In genomic region chr3:108062051-108062450, GRCh38 we compare ENCODE assay signal across 12 cellular contexts. TPM values are rescaled to one million over a fixed set of nuclear protein-coding genes. Genes with fewer than 3 reads are reported as not detected.
DNase-seq lines count a peak whose midpoint lies in the region; ATAC-seq, FAIRE-seq and TF ChIP-seq lines count a peak whose summit lies in the region.
"Had no signal": no experiment of that assay in that cellular context is flagged by ENCODE, and none has a peak within 500 bp of the region (broad histone marks: within the 10 kb centered on the region; RNA-seq: fewer than 3 reads in every experiment).

No MANE protein-coding gene starts in this region.

- H3K4me3 ChIP-seq in right lobe of liver (no peak overlapping the region), HepG2 (replicated peaks in 1 of 3; ENCODE audit: insufficient read depth in 1 of 3, low read depth in 2 of 3, low read length in 3 of 3) (no peak overlapping the region), dorsolateral prefrontal cortex (no peak overlapping the region)
- H3K4me3 ChIP-seq: cardiac muscle cell had no signal

- intact Hi-C loops in right lobe of liver (cut with DNase I): no loop called here
- intact Hi-C loops in HepG2 (cut with micrococcal nuclease; ENCODE audit: unreplicated experiment): no loop called here
- intact Hi-C loops in dorsolateral prefrontal cortex (cut with DNase I): no loop called here

- H3K27ac ChIP-seq in right lobe of liver (no peak overlapping the region), HepG2 (ENCODE audit: extremely low read length, insufficient read depth, low read length) (no peak overlapping the region), dorsolateral prefrontal cortex (no peak overlapping the region)
- H3K27ac ChIP-seq: cardiac muscle cell had no signal

- in situ Hi-C loops in HepG2 (cut with HindIII; ENCODE audit: extremely low pct_ligation_motif_present, low pct_unique_long_range_greater_than_20kb): no loop called here

- H4K20me1 ChIP-seq in HepG2 (ENCODE audit: insufficient read depth, low read length): no peaks in the 10 kb centered on the region

- no peaks in the 10 kb centered on the region for H3K79me2 ChIP-seq in HepG2 (ENCODE audit: insufficient read depth, low read length)

- WGBS in right lobe of liver (ENCODE audit: insufficient coverage, low coverage, low lambda C conversion rate, missing lambda C conversion rate): 70% methylated on average over 1 of the region's 1 CpG
- WGBS in HepG2 (ENCODE audit: low lambda C conversion rate): 67% methylated on average over 1 of the region's 1 CpG

- H3K36me3 ChIP-seq in right lobe of liver (peaks cover 0 to 9% (median 0%) of the 10 kb centered on the region in 4 donors), HepG2 (replicated peaks in 1 of 2; ENCODE audit: control insufficient read depth in 1 of 2, insufficient read depth in 2 of 2, low read length in 2 of 2) (no peaks in the 10 kb centered on the region)
- H3K36me3 ChIP-seq: cardiac muscle cell had no signal

- POLR2A ChIA-PET in HepG2 (lab: Yijun Ruan, JAX): no interaction called here

- CTCF ChIA-PET in HepG2 (lab: Yijun Ruan, JAX; ENCODE audit: low intra/inter-chr PET ratio, low total read pairs): no interaction called here

- TF ChIP-seq RAD21 in HepG2 (CRISPR knock-in tag; IDR thresholded peaks at IDR 0.05): no peak

- H3K9me3 ChIP-seq in right lobe of liver (no peaks in the 10 kb centered on the region), HepG2 (ENCODE audit: low read length) (no peaks in the 10 kb centered on the region)

- no peak overlapping the region for H3K4me2 ChIP-seq in HepG2 (ENCODE audit: low read depth, low read length)

- no peak overlapping the region for H3K9ac ChIP-seq in HepG2 (ENCODE audit: insufficient read depth, low read depth, low read length)

- no peak for TF ChIP-seq EP300 in HepG2 (IDR thresholded peaks at IDR 0.05; ENCODE audit: low read depth in 2 of 2, low read length in 2 of 2)
- no peak for TF ChIP-seq EP300 in HepG2 (CRISPR knock-in tag; IDR thresholded peaks at IDR 0.05; ENCODE audit: borderline replicate concordance)

- no peaks in the 10 kb centered on the region for H3K27me3 ChIP-seq in right lobe of liver
- H3K27me3 ChIP-seq in HepG2 (ENCODE audit: control insufficient read depth in 1 of 2, insufficient read depth in 2 of 2, low read length in 2 of 2): no peaks in the 10 kb centered on the region
- no peaks in the 10 kb centered on the region for H3K27me3 ChIP-seq in dorsolateral prefrontal cortex
- H3K27me3 ChIP-seq: cardiac muscle cell had no signal

- FAIRE-seq in HepG2 (lab: Jason Lieb, UNC): no peak
- FAIRE-seq: urothelium cell line had no signal

- H3K4me1 ChIP-seq in right lobe of liver: no peaks in the 10 kb centered on the region
- no peaks in the 10 kb centered on the region for H3K4me1 ChIP-seq in HepG2 (ENCODE audit: insufficient read depth, low read length)

- BruUV-seq in HepG2 (replicated peaks; lab: Mats Ljungman, UMichigan): no TSS peak

- H2AFZ ChIP-seq in HepG2 (ENCODE audit: low read length): no peak overlapping the region

- no peak for TF ChIP-seq CTCF in right lobe of liver (IDR thresholded peaks at IDR 0.05)
- TF ChIP-seq CTCF in HepG2 (CRISPR knock-in tag; IDR thresholded peaks at IDR 0.05): no peak
- no peak for TF ChIP-seq CTCF in omental fat pad (IDR thresholded peaks at IDR 0.05)
- TF ChIP-seq CTCF in dorsolateral prefrontal cortex (IDR thresholded peaks at IDR 0.05 in 54 of 56, conservative IDR thresholded peaks at IDR 0.05 in 2 of 56; ENCODE audit: low read depth in 1 of 56, partially characterized antibody in 56 of 56): no peak

- TF ChIP-seq POLR2A in right lobe of liver (IDR thresholded peaks at IDR 0.05): no peak
- no peak for TF ChIP-seq POLR2A in HepG2 (IDR thresholded peaks at IDR 0.05; ENCODE audit: insufficient read depth in 1 of 2, low read depth in 2 of 2, low read length in 2 of 2)

- ATAC-seq in right lobe of liver (peak; percentile 32 to 74 (median 48)), HepG2 (no peak), HG02973 (IDR thresholded peaks at IDR 0.05; ENCODE audit: unreplicated experiment) (peak; percentile 60), omental fat pad (ENCODE audit: low FRiP score) (no peak)
- ATAC-seq: left lobe of liver had no signal

- DNase-seq in right lobe of liver: no peak
- no peak for DNase-seq in HepG2 (ENCODE audit: low spot score)
- peak; percentile 74 for DNase-seq in SKM-1 treated with dmso at 0.1 percent for 144 hours (lab: John Stamatoyannopoulos, UW; ENCODE audit: unreplicated experiment)
- DNase-seq in omental fat pad (ENCODE audit: low spot score): no peak
- no peak for DNase-seq in cerebellar cortex (ENCODE audit: low spot score)
- DNase-seq in dorsolateral prefrontal cortex: no peak
- no peak for DNase-seq in kidney tubule cell (ENCODE audit: low spot score)
- DNase-seq: NCI-H510A had no signal

TF ChIP-seq in HepG2, 621 proteins besides CTCF, POLR2A, EP300 and RAD21 (continues in another document):
- TF ChIP-seq ZFP36L2 (CRISPR knock-in tag; IDR thresholded peaks at IDR 0.05): no peak
- TF ChIP-seq CHCHD3 (CRISPR knock-in tag; IDR thresholded peaks at IDR 0.05): no peak
- no peak for TF ChIP-seq JARID2 (CRISPR knock-in tag; IDR thresholded peaks at IDR 0.05; ENCODE audit: insufficient replicate concordance)
- no peak for TF ChIP-seq ZNF547 (CRISPR knock-in tag; IDR thresholded peaks at IDR 0.05)
- no peak for TF ChIP-seq PHF21A (CRISPR knock-in tag; IDR thresholded peaks at IDR 0.05)
- no peak for TF ChIP-seq GABPA (IDR thresholded peaks at IDR 0.05; ENCODE audit: low read depth, low read length)
- TF ChIP-seq GABPA (CRISPR knock-in tag; IDR thresholded peaks at IDR 0.05; ENCODE audit: low read depth): no peak
- no peak for TF ChIP-seq AHR (CRISPR knock-in tag; IDR thresholded peaks at IDR 0.05)
- no peak for TF ChIP-seq ZNF788 (CRISPR knock-in tag; IDR thresholded peaks at IDR 0.05; ENCODE audit: borderline replicate concordance)
- TF ChIP-seq ADNP (CRISPR knock-in tag; IDR thresholded peaks at IDR 0.05): no peak
- no peak for TF ChIP-seq HNF1A (IDR thresholded peaks at IDR 0.05; ENCODE audit: low read depth)
- TF ChIP-seq HNF1A (CRISPR knock-in tag; IDR thresholded peaks at IDR 0.05; ENCODE audit: borderline replicate concordance): no peak

RNA-seq across cellular contexts. Expression of gene CD47, which starts 28.8 kb away (rescaled TPM):
- total RNA-seq in right lobe of liver (10 to 100 TPM; 19.5 to 42.3 (median 26.5) TPM), HepG2 (2016; rRNA removed; fragmentation: Illumina TruSeq; extraction: Trizol) (3.1 and 6.5 TPM in 2 replicates), omental fat pad (10 to 100 TPM; 42.7 to 58.7 (median 56.0) TPM), dorsolateral prefrontal cortex (100 to 1,000 TPM in 119 of 120 experiments, 10 to 100 TPM in 1; 66.8 to 236 (median 180) TPM)
- 1.3 and 2.9 TPM in 2 replicates for total RNA-seq in HepG2 (2016; cell fraction: cytosol; rRNA removed; fragmentation: Illumina TruSeq; extraction: Trizol; ENCODE audit: low read depth)
- total RNA-seq in HepG2 (2016; cell fraction: insoluble cytoplasmic fraction; rRNA removed; fragmentation: Illumina TruSeq; extraction: Trizol): 2.7 and 7.3 TPM in 2 replicates
- 4.1 and 4.8 TPM in 2 replicates for total RNA-seq in HepG2 (2016; cell fraction: membrane; rRNA removed; fragmentation: Illumina TruSeq; extraction: Trizol)
- 6.2 and 7.8 TPM in 2 replicates for total RNA-seq in HepG2 (2016; cell fraction: nucleus; rRNA removed; fragmentation: Illumina TruSeq; extraction: Trizol)
- polyA plus RNA-seq in HepG2 (2011; rRNA removed): 2.5 and 3.3 TPM in 2 replicates
- 1.7 and 2.7 TPM in 2 replicates for polyA plus RNA-seq in HepG2 (2011; cell fraction: cytosol; rRNA removed)
- 1.1 and 1.3 TPM in 2 replicates for polyA plus RNA-seq in HepG2 (2011; cell fraction: nucleus; rRNA removed)
- polyA plus RNA-seq in HepG2 (2012): 1.1 and 1.8 TPM in 2 replicates
- 2.0 and 2.2 TPM in 2 replicates for polyA plus RNA-seq in HepG2 (2016; cell fraction: cytosol; fragmentation: Illumina TruSeq; extraction: Trizol; ENCODE audit: low read depth)
- 2.8 and 3.0 TPM in 2 replicates for polyA plus RNA-seq in HepG2 (2016; cell fraction: insoluble cytoplasmic fraction; fragmentation: Illumina TruSeq; extraction: Trizol; ENCODE audit: low read depth)
- polyA plus RNA-seq in HepG2 (2016; cell fraction: membrane; fragmentation: Illumina TruSeq; extraction: Trizol; ENCODE audit: low read depth): 2.2 and 2.8 TPM in 2 replicates
- polyA plus RNA-seq in HepG2 (2016; cell fraction: nucleus; fragmentation: Illumina TruSeq; extraction: Trizol; ENCODE audit: insufficient read depth, low read depth): 5.7 and 10.7 TPM in 2 replicates
- 1.3 and 18.8 TPM in 2 replicates for polyA minus RNA-seq in HepG2 (2011; rRNA and poly(A)+ RNA removed; ENCODE audit: low replicate concordance)
- 1.5 and 1.6 TPM in 2 replicates for polyA minus RNA-seq in HepG2 (2011; cell fraction: cytosol; rRNA and poly(A)+ RNA removed)
- 3.6 and 10.0 TPM in 2 replicates for polyA minus RNA-seq in HepG2 (2011; cell fraction: nucleus; rRNA and poly(A)+ RNA removed)

Comparison
In these comparisons a context has a peak if more than half of its experiments do, and no peak if none do; other contexts are left out.
1. ATAC-seq: peak in right lobe of liver (4 of 4) and HG02973 (single experiment); none in HepG2 (single experiment) and omental fat pad (single experiment).